ENCODE assay signal across 8 cellular contexts in the genomic region with DNA sequence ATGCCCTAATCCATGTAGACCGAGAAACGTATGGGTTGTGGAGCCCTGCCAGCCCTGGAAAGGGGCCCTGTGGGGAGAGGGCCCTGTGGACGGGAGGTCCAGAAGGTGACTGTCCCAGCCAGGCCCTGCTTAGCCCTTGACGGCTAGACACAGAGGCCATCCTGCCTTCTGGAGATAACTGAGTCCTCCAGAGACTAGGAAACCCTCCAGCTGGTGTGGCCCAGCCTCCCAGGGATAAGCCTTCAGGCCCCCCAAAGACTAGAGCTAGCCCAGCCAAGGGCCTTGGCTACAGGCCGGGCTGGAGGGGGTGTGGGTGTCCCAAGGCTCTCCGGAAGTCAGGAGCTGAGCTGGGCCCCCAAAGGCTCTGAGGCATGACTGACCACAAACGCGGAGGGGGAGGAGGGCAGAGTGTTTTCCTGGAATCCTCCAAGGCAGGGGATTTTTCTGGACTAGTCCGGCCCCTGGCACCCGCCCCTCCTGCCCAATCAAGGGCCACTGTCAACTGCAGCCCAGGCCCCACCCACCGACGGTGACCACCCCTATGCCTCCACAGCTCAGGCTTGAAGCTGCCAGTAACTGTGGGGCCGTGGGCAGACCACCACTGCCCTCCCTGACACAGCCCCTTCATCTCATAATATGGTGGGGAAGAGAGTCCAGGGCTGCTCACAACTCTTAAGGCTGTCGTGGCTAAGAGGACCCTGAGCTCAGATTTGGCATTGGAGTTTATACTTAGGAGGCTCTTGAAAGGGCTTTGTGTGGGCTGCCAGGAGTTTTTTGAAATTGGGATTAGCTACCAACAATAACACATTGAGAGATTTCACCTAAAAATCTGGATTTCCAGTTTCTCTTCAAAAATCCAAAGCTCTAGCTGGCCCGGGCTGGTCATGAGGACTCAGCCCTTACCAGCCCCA. TPM values are rescaled to one million over a fixed set of nuclear protein-coding genes. Genes with fewer than 3 reads are reported as not detected.
DNase-seq lines count a peak whose midpoint lies in the region; ATAC-seq and TF ChIP-seq lines count a peak whose summit lies in the region.

No MANE protein-coding gene starts in this region.

- peaks cover 20% of the 10 kb centered on the region for H3K4me1 ChIP-seq in parathyroid adenoma

- H3K9ac ChIP-seq in SK-N-MC (ENCODE audit: insufficient read length) (no peak overlapping the region), parathyroid adenoma (no peak overlapping the region)

- H3K36me3 ChIP-seq in SK-N-MC (ENCODE audit: insufficient read depth, low read length) = no peaks in the 10 kb centered on the region
- H3K36me3 ChIP-seq in parathyroid adenoma (ENCODE audit: control insufficient read depth, insufficient read depth, low read length) = no peaks in the 10 kb centered on the region

- H3K79me2 ChIP-seq in parathyroid adenoma = peaks cover 12% of the 10 kb centered on the region

- intact Hi-C loops in Right ventricle myocardium superior (cut with DNase I) = no loop called here

- ATAC-seq in Right ventricle myocardium superior (ENCODE audit: poor library complexity) (peak; percentile 47), HG02973 (IDR thresholded peaks at IDR 0.05; ENCODE audit: unreplicated experiment) (no peak), HG03469 (IDR thresholded peaks at IDR 0.05; ENCODE audit: unreplicated experiment) (no peak)

- H3K9me3 ChIP-seq in SK-N-MC (ENCODE audit: low read depth, low read length) = no peaks in the 10 kb centered on the region
- H3K9me3 ChIP-seq in parathyroid adenoma (ENCODE audit: control insufficient read depth, low read length) = no peaks in the 10 kb centered on the region

- H3K4me3 ChIP-seq in SK-N-MC (peak overlapping the region; percentile 85), parathyroid adenoma (ENCODE audit: low read depth, low read length) (no peak overlapping the region)

- TF ChIP-seq CTCF in C4-2B (conservative IDR thresholded peaks at IDR 0.05) (no peak), parathyroid adenoma (IDR thresholded peaks at IDR 0.05) (no peak)

- H3K27me3 ChIP-seq in parathyroid adenoma (ENCODE audit: control insufficient read depth, insufficient read depth, low read length) = no peaks in the 10 kb centered on the region

- H3K4me2 ChIP-seq in parathyroid adenoma (ENCODE audit: low read length) = peak overlapping the region; percentile 59

- no peak overlapping the region for H2AFZ ChIP-seq in parathyroid adenoma

- H3K27ac ChIP-seq in C4-2B (peak overlapping the region; percentile 85), SK-N-MC (no peak overlapping the region), parathyroid adenoma (peak overlapping the region; percentile 34)

- no peak for DNase-seq in SK-N-MC (ENCODE audit: low read depth, low spot score)
- DNase-seq in Right ventricle myocardium superior = peak; percentile 86
- no peak for DNase-seq in activated effector memory CD4-positive, alpha-beta T cell treated with anti-CD3 and anti-CD28 coated beads, Interleukin-2, amount 50 U/mL, for 16 hours
- no peak for DNase-seq in HuH-7.5 (ENCODE audit: low spot score)

RNA-seq across cellular contexts. Expression of a gene that starts 0.8 kb away (rescaled TPM):
- total RNA-seq in Right ventricle myocardium superior = 5.7 TPM

RNA-seq across cellular contexts. Expression of a gene that starts 19.7 kb away (rescaled TPM):
- 74.0 TPM for total RNA-seq in Right ventricle myocardium superior

RNA-seq across cellular contexts. Expression of a gene that starts 45.6 kb away (rescaled TPM):
- 11.6 TPM for total RNA-seq in Right ventricle myocardium superior

RNA-seq across cellular contexts. Expression of a gene that starts 54.8 kb away (rescaled TPM):
- 76.8 TPM for total RNA-seq in Right ventricle myocardium superior

RNA-seq across cellular contexts. Expression of a gene that starts 55.0 kb away (rescaled TPM):
- total RNA-seq in Right ventricle myocardium superior = 14.6 TPM
